ENCODE assay signal across 10 cellular contexts in the genomic region with DNA sequence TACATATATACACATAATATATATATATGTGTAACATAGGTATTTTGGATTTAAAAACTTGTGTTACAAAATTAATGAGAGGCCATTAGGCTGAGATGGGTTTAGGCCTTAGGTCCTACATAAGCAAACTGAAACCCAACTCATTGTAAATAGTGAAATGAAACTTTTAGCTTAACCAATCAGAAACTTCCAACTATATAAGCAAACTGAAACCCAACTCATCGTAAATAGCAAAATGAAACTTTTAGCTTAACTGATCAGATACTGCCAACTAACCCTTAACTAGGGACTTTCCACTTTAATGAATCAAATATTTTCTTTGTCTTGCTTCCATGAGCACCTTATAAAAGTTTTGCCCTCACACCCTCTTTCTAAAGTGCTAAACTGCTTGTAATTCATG. TPM values are rescaled to one million over a fixed set of nuclear protein-coding genes. Genes with fewer than 3 reads are reported as not detected.
DNase-seq lines count a peak whose midpoint lies in the region; ATAC-seq lines count a peak whose summit lies in the region.
"Had no signal": no experiment of that assay in that cellular context is flagged by ENCODE, and none has a peak within 500 bp of the region (broad histone marks: within the 10 kb centered on the region; RNA-seq: fewer than 3 reads in every experiment).

No MANE protein-coding gene starts in this region.

- POLR2A ChIA-PET in activated CD4-positive, alpha-beta memory T cell treated with anti-CD3 and anti-CD28 coated beads, Interleukin-2, amount 10 ng/mL, durations not matched to agents 7 days and 5 days (lab: Charles Lee), result interaction anchor here (0.8 to 1.9 kb wide), 4 partner anchors 18 to 67 kb away, joined by 3 to 14 read pairs (median 6); a partner anchor contains a TSS
- POLR2A ChIA-PET in activated CD4-positive, alpha-beta memory T cell treated with anti-CD3 and anti-CD28 coated beads for 36 hours (lab: Charles Lee), result no interaction called here

- CTCF ChIA-PET in activated CD4-positive, alpha-beta memory T cell treated with anti-CD3 and anti-CD28 coated beads, Interleukin-2, amount 10 ng/mL, durations not matched to agents 7 days and 5 days (lab: Charles Lee), result interaction anchor here (0.9 to 1.7 kb wide), 2 partner anchors 14 to 62 kb away, joined by 3 to 4 read pairs; no protein-coding TSS in a partner anchor
- CTCF ChIA-PET in activated CD4-positive, alpha-beta memory T cell treated with anti-CD3 and anti-CD28 coated beads for 36 hours (lab: Charles Lee), result interaction anchor here (0.7 kb wide), 1 partner anchor 12 kb away, joined by 3 read pairs; no protein-coding TSS in a partner anchor

- H3K27ac Mint-ChIP-seq in activated CD4-positive, alpha-beta memory T cell treated with anti-CD3 and anti-CD28 coated beads, Interleukin-2, amount 10 ng/mL, durations not matched to agents 7 days and 5 days, result peak overlapping the region; percentile 55
- H3K27ac Mint-ChIP-seq in activated CD4-positive, alpha-beta memory T cell treated with anti-CD3 and anti-CD28 coated beads for 36 hours, result no peak overlapping the region
- peak overlapping the region; percentile 62 for H3K27ac Mint-ChIP-seq in stimulated activated memory B cell treated with anti-CD40 and anti-IgM and Interleukin-4, amounts not matched to agents 10 μg/mL and 1 μg/mL and 100 μg/mL, for 72 hours

- peaks cover 19% of the 10 kb centered on the region for H3K4me1 Mint-ChIP-seq in activated CD4-positive, alpha-beta memory T cell treated with anti-CD3 and anti-CD28 coated beads, Interleukin-2, amount 10 ng/mL, durations not matched to agents 7 days and 5 days
- peaks cover 9% of the 10 kb centered on the region for H3K4me1 Mint-ChIP-seq in activated CD4-positive, alpha-beta memory T cell treated with anti-CD3 and anti-CD28 coated beads for 36 hours (ENCODE audit: low read depth)
- no peaks in the 10 kb centered on the region for H3K4me1 Mint-ChIP-seq in stimulated activated memory B cell treated with anti-CD40 and anti-IgM and Interleukin-4, amounts not matched to agents 10 μg/mL and 1 μg/mL and 100 μg/mL, for 72 hours

- ATAC-seq in HG02678 (IDR thresholded peaks at IDR 0.05; ENCODE audit: unreplicated experiment), result peak; percentile 99
- peak; percentile 90 for ATAC-seq in stimulated activated memory B cell treated with anti-CD40 and anti-IgM and Interleukin-4, amounts not matched to agents 10 μg/mL and 1 μg/mL and 100 μg/mL, for 72 hours
- ATAC-seq in left lobe of liver, result no peak
- ATAC-seq: esophagus mucosa had no signal

- H3K27me3 Mint-ChIP-seq in activated CD4-positive, alpha-beta memory T cell treated with anti-CD3 and anti-CD28 coated beads, Interleukin-2, amount 10 ng/mL, durations not matched to agents 7 days and 5 days, result no peaks in the 10 kb centered on the region
- no peaks in the 10 kb centered on the region for H3K27me3 Mint-ChIP-seq in activated CD4-positive, alpha-beta memory T cell treated with anti-CD3 and anti-CD28 coated beads for 36 hours
- no peaks in the 10 kb centered on the region for H3K27me3 Mint-ChIP-seq in stimulated activated memory B cell treated with anti-CD40 and anti-IgM and Interleukin-4, amounts not matched to agents 10 μg/mL and 1 μg/mL and 100 μg/mL, for 72 hours

- intact Hi-C loops in activated CD4-positive, alpha-beta memory T cell treated with anti-CD3 and anti-CD28 coated beads for 36 hours (cut with micrococcal nuclease), result loop anchor here (1.0 kb wide), 2 partner anchors 20 to 47 kb away; no protein-coding TSS in a partner anchor

- H3K9me3 Mint-ChIP-seq in activated CD4-positive, alpha-beta memory T cell treated with anti-CD3 and anti-CD28 coated beads, Interleukin-2, amount 10 ng/mL, durations not matched to agents 7 days and 5 days, result peaks cover 37% of the 10 kb centered on the region
- H3K9me3 Mint-ChIP-seq in activated CD4-positive, alpha-beta memory T cell treated with anti-CD3 and anti-CD28 coated beads for 36 hours, result peaks cover 39% of the 10 kb centered on the region
- H3K9me3 Mint-ChIP-seq in stimulated activated memory B cell treated with anti-CD40 and anti-IgM and Interleukin-4, amounts not matched to agents 10 μg/mL and 1 μg/mL and 100 μg/mL, for 72 hours, result peaks cover 23% of the 10 kb centered on the region

- no peak for DNase-seq in activated CD4-positive, alpha-beta memory T cell treated with anti-CD3 and anti-CD28 coated beads, Interleukin-2, amount 10 ng/mL, durations not matched to agents 7 days and 5 days
- DNase-seq in activated CD4-positive, alpha-beta memory T cell treated with anti-CD3 and anti-CD28 coated beads for 36 hours, result no peak
- DNase-seq in LHCN-M2 (ENCODE audit: low read depth), result peak; percentile 23
- no peak for DNase-seq in NK-92 treated with Interleukin-12 subunit alpha and Interleukin-12 subunit beta, amount 100 ng/mL, for 24 hours (lab: John Stamatoyannopoulos, UW)
- DNase-seq in DMS79 (lab: John Stamatoyannopoulos, UW), result no peak
- no peak for DNase-seq in left lobe of liver (ENCODE audit: low spot score)

- H3K36me3 Mint-ChIP-seq in activated CD4-positive, alpha-beta memory T cell treated with anti-CD3 and anti-CD28 coated beads, Interleukin-2, amount 10 ng/mL, durations not matched to agents 7 days and 5 days (ENCODE audit: low read depth), result peaks cover 47% of the 10 kb centered on the region
- peaks cover 10% of the 10 kb centered on the region for H3K36me3 Mint-ChIP-seq in activated CD4-positive, alpha-beta memory T cell treated with anti-CD3 and anti-CD28 coated beads for 36 hours
- peaks cover 14% of the 10 kb centered on the region for H3K36me3 Mint-ChIP-seq in stimulated activated memory B cell treated with anti-CD40 and anti-IgM and Interleukin-4, amounts not matched to agents 10 μg/mL and 1 μg/mL and 100 μg/mL, for 72 hours

- no peak overlapping the region for H3K4me3 Mint-ChIP-seq in activated CD4-positive, alpha-beta memory T cell treated with anti-CD3 and anti-CD28 coated beads, Interleukin-2, amount 10 ng/mL, durations not matched to agents 7 days and 5 days
- no peak overlapping the region for H3K4me3 Mint-ChIP-seq in activated CD4-positive, alpha-beta memory T cell treated with anti-CD3 and anti-CD28 coated beads for 36 hours
- no peak overlapping the region for H3K4me3 Mint-ChIP-seq in stimulated activated memory B cell treated with anti-CD40 and anti-IgM and Interleukin-4, amounts not matched to agents 10 μg/mL and 1 μg/mL and 100 μg/mL, for 72 hours

RNA-seq across cellular contexts. Expression of a gene that starts 17.3 kb away (rescaled TPM):
- total RNA-seq in activated CD4-positive, alpha-beta memory T cell treated with anti-CD3 and anti-CD28 coated beads, Interleukin-2, amount 10 ng/mL, durations not matched to agents 7 days and 5 days, result 100 to 1,000 TPM; 181 to 184 TPM
- total RNA-seq in activated CD4-positive, alpha-beta memory T cell treated with anti-CD3 and anti-CD28 coated beads for 36 hours, result 10 to 100 TPM; 19.1 to 19.8 TPM
- total RNA-seq in LHCN-M2 (2014; rRNA removed) (18.5 and 28.4 TPM in 2 replicates), left lobe of liver (1.1 TPM)
- polyA plus RNA-seq in LHCN-M2 (2012), result 7.5 TPM
- polyA plus RNA-seq: neural cell had no signal

RNA-seq across cellular contexts. Expression of a gene that starts 47.7 kb away (rescaled TPM):
- total RNA-seq in activated CD4-positive, alpha-beta memory T cell treated with anti-CD3 and anti-CD28 coated beads, Interleukin-2, amount 10 ng/mL, durations not matched to agents 7 days and 5 days, result 10 to 100 TPM; 92.0 to 94.9 TPM
- 1 to 10 TPM; 6.9 to 7.2 TPM for total RNA-seq in activated CD4-positive, alpha-beta memory T cell treated with anti-CD3 and anti-CD28 coated beads for 36 hours
- 26.7 and 37.3 TPM in 2 replicates for total RNA-seq in LHCN-M2 (2014; rRNA removed)
- polyA plus RNA-seq in LHCN-M2 (2012), result 4.4 TPM
- 1.5 TPM for total RNA-seq in left lobe of liver
- polyA plus RNA-seq: neural cell had no signal
